Comparison of ENCODE assay signal across 21 cellular contexts in genomic region chr20:59250293-59250692, GRCh38. TPM values are rescaled to one million over a fixed set of nuclear protein-coding genes. Genes with fewer than 3 reads are reported as not detected.
A peak's percentile ranks its signal among the peaks of the same experiment; 100 is the strongest.
DNase-seq lines count a peak whose midpoint lies in the region; ATAC-seq, FAIRE-seq and TF ChIP-seq lines count a peak whose summit lies in the region.
"Had no signal": no experiment of that assay in that cellular context is flagged by ENCODE, and none has a peak within 500 bp of the region (broad histone marks: within the 10 kb centered on the region; RNA-seq: fewer than 3 reads in every experiment).

No MANE protein-coding gene starts in this region.

- peaks cover 2% of the 10 kb centered on the region for H3K9me3 Mint-ChIP-seq in CD8-positive, alpha-beta T cell
- H3K9me3 Mint-ChIP-seq in activated CD8-positive, alpha-beta T cell treated with anti-CD3 and anti-CD28 coated beads, Interleukin-2, amount 10 ng/mL, durations not matched to agents 7 days and 5 days (ENCODE audit: insufficient read depth), result peaks cover 30% of the 10 kb centered on the region

- no peaks in the 10 kb centered on the region for H3K4me1 ChIP-seq in HepG2 (ENCODE audit: insufficient read depth, low read length)
- no peaks in the 10 kb centered on the region for H3K4me1 ChIP-seq in right lobe of liver
- peaks cover 38% of the 10 kb centered on the region for H3K4me1 ChIP-seq in CD8-positive, alpha-beta T cell (ENCODE audit: insufficient read depth, low read length)
- H3K4me1 ChIP-seq: Caco-2 had no signal

- H3K79me2 ChIP-seq in HepG2 (ENCODE audit: insufficient read depth, low read length), result no peaks in the 10 kb centered on the region

- H3K27me3 Mint-ChIP-seq in CD8-positive, alpha-beta T cell (ENCODE audit: low read depth), result no peaks in the 10 kb centered on the region
- H3K27me3 Mint-ChIP-seq in T-helper 17 cell, result no peaks in the 10 kb centered on the region
- no peaks in the 10 kb centered on the region for H3K27me3 Mint-ChIP-seq in activated CD8-positive, alpha-beta T cell treated with anti-CD3 and anti-CD28 coated beads, Interleukin-2, amount 10 ng/mL, durations not matched to agents 7 days and 5 days (ENCODE audit: low read depth)

- TF ChIP-seq EP300 in HepG2 (IDR thresholded peaks at IDR 0.05; ENCODE audit: low read depth in 2 of 2, low read length in 2 of 2), result no peak
- no peak for TF ChIP-seq EP300 in HepG2 (CRISPR knock-in tag; IDR thresholded peaks at IDR 0.05; ENCODE audit: borderline replicate concordance)

- 20% methylated on average over 6 of the region's 6 CpGs for WGBS in HepG2 (ENCODE audit: low lambda C conversion rate)
- WGBS in right lobe of liver (ENCODE audit: insufficient coverage, low coverage, low lambda C conversion rate, missing lambda C conversion rate), result 70% methylated on average over 5 of the region's 6 CpGs

- FAIRE-seq in HepG2 (lab: Jason Lieb, UNC), result no peak
- FAIRE-seq: G401.6, GM12892, GM19239, H1 had no signal

- no peak for ATAC-seq in HepG2
- ATAC-seq in right lobe of liver, result no peak
- ATAC-seq in CD8-positive, alpha-beta T cell, result no peak
- no peak for ATAC-seq in T-helper 17 cell
- no peak for ATAC-seq in HG02759 (IDR thresholded peaks at IDR 0.05; ENCODE audit: unreplicated experiment)
- no peak for ATAC-seq in activated CD8-positive, alpha-beta T cell treated with anti-CD3 and anti-CD28 coated beads, Interleukin-2, amount 10 ng/mL, durations not matched to agents 7 days and 5 days

- H3K9me3 ChIP-seq in HepG2 (ENCODE audit: low read length), result no peaks in the 10 kb centered on the region
- H3K9me3 ChIP-seq in right lobe of liver, result no peaks in the 10 kb centered on the region
- no peaks in the 10 kb centered on the region for H3K9me3 ChIP-seq in CD8-positive, alpha-beta T cell (ENCODE audit: low read length)
- H3K9me3 ChIP-seq in T-helper 17 cell (ENCODE audit: control insufficient read depth, low read length, poor library complexity, severe bottlenecking), result no peaks in the 10 kb centered on the region
- H3K9me3 ChIP-seq: Caco-2 had no signal

- H3K4me3 ChIP-seq in HepG2 (replicated peaks in 1 of 3; ENCODE audit: insufficient read depth in 1 of 3, low read depth in 2 of 3, low read length in 3 of 3) (no peak overlapping the region), right lobe of liver (no peak overlapping the region)
- no peak overlapping the region for H3K4me3 ChIP-seq in CD8-positive, alpha-beta T cell (ENCODE audit: low read depth, low read length)
- H3K4me3 ChIP-seq: GM23248 had no signal

- H3K4me2 ChIP-seq in HepG2 (ENCODE audit: low read depth, low read length), result no peak overlapping the region

- H3K4me3 Mint-ChIP-seq in CD8-positive, alpha-beta T cell, result no peak overlapping the region
- H3K4me3 Mint-ChIP-seq in T-helper 17 cell, result no peak overlapping the region
- H3K4me3 Mint-ChIP-seq in activated CD8-positive, alpha-beta T cell treated with anti-CD3 and anti-CD28 coated beads, Interleukin-2, amount 10 ng/mL, durations not matched to agents 7 days and 5 days, result no peak overlapping the region

- no peak overlapping the region for H3K27ac ChIP-seq in HepG2 (ENCODE audit: extremely low read length, insufficient read depth, low read length)
- H3K27ac ChIP-seq in right lobe of liver, result no peak overlapping the region
- no peak overlapping the region for H3K27ac ChIP-seq in CD8-positive, alpha-beta T cell (ENCODE audit: low read depth, low read length)
- H3K27ac ChIP-seq: GM23248 had no signal

- no peak for TF ChIP-seq POLR2A in HepG2 (IDR thresholded peaks at IDR 0.05; ENCODE audit: insufficient read depth in 1 of 2, low read depth in 2 of 2, low read length in 2 of 2)
- no peak for TF ChIP-seq POLR2A in right lobe of liver (IDR thresholded peaks at IDR 0.05)

- BruUV-seq in HepG2 (replicated peaks; lab: Mats Ljungman, UMichigan), result no TSS peak

- no peak for TF ChIP-seq RAD21 in HepG2 (CRISPR knock-in tag; IDR thresholded peaks at IDR 0.05)

- intact Hi-C loops in HepG2 (cut with micrococcal nuclease; ENCODE audit: unreplicated experiment) (no loop called here), right lobe of liver (cut with DNase I) (no loop called here)
- intact Hi-C loops in CD8-positive, alpha-beta T cell (cut with DNase I, micrococcal nuclease), result loop anchor here (5.0 to 10.0 kb wide), 7 partner anchors 83 to 1895 kb away; partner anchors contain the start of genes RAB22A (in 1 of the 2), RAE1 (in 1 of the 2), RBM38 (in 1 of the 2) and STX16 (in 1 of the 2)

- no peaks in the 10 kb centered on the region for H4K20me1 ChIP-seq in HepG2 (ENCODE audit: insufficient read depth, low read length)

- H3K4me1 Mint-ChIP-seq in CD8-positive, alpha-beta T cell (ENCODE audit: low read depth), result peaks cover 55% of the 10 kb centered on the region
- H3K4me1 Mint-ChIP-seq in T-helper 17 cell, result peaks cover 35% of the 10 kb centered on the region
- peaks cover 58% of the 10 kb centered on the region for H3K4me1 Mint-ChIP-seq in activated CD8-positive, alpha-beta T cell treated with anti-CD3 and anti-CD28 coated beads, Interleukin-2, amount 10 ng/mL, durations not matched to agents 7 days and 5 days (ENCODE audit: low read depth)

- DNase-seq in HepG2 (ENCODE audit: low spot score) (no peak), right lobe of liver (no peak), T-helper 17 cell (no peak), SHP77 treated with DMSO at 0.1 percent for 48 hours (lab: John Stamatoyannopoulos, UW) (no peak)
- no peak for DNase-seq in CD8-positive, alpha-beta T cell
- DNase-seq in activated CD8-positive, alpha-beta T cell treated with anti-CD3 and anti-CD28 coated beads, Interleukin-2, amount 10 ng/mL, durations not matched to agents 7 days and 5 days, result no peak
- DNase-seq: 8988T, C1 segment of cervical spinal cord, Caco-2, DMS153, DND-41, GM23248, H7, HCEC 1CT had no signal

- CTCF ChIA-PET in HepG2 (lab: Yijun Ruan, JAX; ENCODE audit: low intra/inter-chr PET ratio, low total read pairs), result no interaction called here
- CTCF ChIA-PET in CD8-positive, alpha-beta T cell (lab: Charles Lee), result no interaction called here
- CTCF ChIA-PET in activated CD8-positive, alpha-beta T cell treated with anti-CD3 and anti-CD28 coated beads, Interleukin-2, amount 10 ng/mL, durations not matched to agents 7 days and 5 days (lab: Charles Lee), result interaction anchor here (0.7 kb wide), 2 partner anchors 162 to 583 kb away, joined by 3 read pairs; no protein-coding TSS in a partner anchor

- H3K27me3 ChIP-seq in HepG2 (ENCODE audit: control insufficient read depth in 1 of 2, insufficient read depth in 2 of 2, low read length in 2 of 2) (peaks cover 0 to 56% of the 10 kb centered on the region in 2 experiments; a peak in 4 of 5 replicates), right lobe of liver (peaks cover 0 to 9% of the 10 kb centered on the region in 2 donors)
- no peaks in the 10 kb centered on the region for H3K27me3 ChIP-seq in CD8-positive, alpha-beta T cell (ENCODE audit: insufficient read depth, low read length)

- POLR2A ChIA-PET in HepG2 (lab: Yijun Ruan, JAX), result no interaction called here
- POLR2A ChIA-PET in CD8-positive, alpha-beta T cell (lab: Charles Lee), result no interaction called here
- POLR2A ChIA-PET in activated CD8-positive, alpha-beta T cell treated with anti-CD3 and anti-CD28 coated beads, Interleukin-2, amount 10 ng/mL, durations not matched to agents 7 days and 5 days (lab: Charles Lee), result interaction anchor here (0.7 kb wide), 1 partner anchor 1850 kb away, joined by 3 read pairs; no protein-coding TSS in a partner anchor

- no peak overlapping the region for H2AFZ ChIP-seq in HepG2 (ENCODE audit: low read length)
- H2AFZ ChIP-seq: GM23248 had no signal

- H3K9ac ChIP-seq in HepG2 (ENCODE audit: insufficient read depth, low read depth, low read length), result no peak overlapping the region
- H3K9ac ChIP-seq: GM23248 had no signal

- no peaks in the 10 kb centered on the region for H3K36me3 ChIP-seq in HepG2 (replicated peaks in 1 of 2; ENCODE audit: control insufficient read depth in 1 of 2, insufficient read depth in 2 of 2, low read length in 2 of 2)
- H3K36me3 ChIP-seq in right lobe of liver, result no peaks in the 10 kb centered on the region
- peaks cover 10% of the 10 kb centered on the region for H3K36me3 ChIP-seq in CD8-positive, alpha-beta T cell (ENCODE audit: insufficient read depth, low read length)

- TF ChIP-seq CTCF in HepG2 (CRISPR knock-in tag; IDR thresholded peaks at IDR 0.05) (no peak), right lobe of liver (IDR thresholded peaks at IDR 0.05) (no peak)
- no peak for TF ChIP-seq CTCF in CD8-positive, alpha-beta T cell (IDR thresholded peaks at IDR 0.05)

- H3K27ac Mint-ChIP-seq in CD8-positive, alpha-beta T cell, result peak overlapping the region; percentile 82
- peak overlapping the region; percentile 0 for H3K27ac Mint-ChIP-seq in T-helper 17 cell
- H3K27ac Mint-ChIP-seq in activated CD8-positive, alpha-beta T cell treated with anti-CD3 and anti-CD28 coated beads, Interleukin-2, amount 10 ng/mL, durations not matched to agents 7 days and 5 days, result no peak overlapping the region

- in situ Hi-C loops in HepG2 (cut with HindIII; ENCODE audit: extremely low pct_ligation_motif_present, low pct_unique_long_range_greater_than_20kb), result no loop called here

- H3K36me3 Mint-ChIP-seq in CD8-positive, alpha-beta T cell, result peaks cover 78% of the 10 kb centered on the region
- H3K36me3 Mint-ChIP-seq in T-helper 17 cell (ENCODE audit: low read depth), result peaks cover 3% of the 10 kb centered on the region
- peaks cover 75% of the 10 kb centered on the region for H3K36me3 Mint-ChIP-seq in activated CD8-positive, alpha-beta T cell treated with anti-CD3 and anti-CD28 coated beads, Interleukin-2, amount 10 ng/mL, durations not matched to agents 7 days and 5 days (ENCODE audit: low read depth)

RNA-seq across cellular contexts. Expression of gene EDN3, which starts 50.1 kb away (rescaled TPM):
- total RNA-seq in HepG2 (2016; rRNA removed; fragmentation: Illumina TruSeq; extraction: Trizol) (not detected in 2 replicates), right lobe of liver (not detected), T-helper 17 cell (1 to 10 TPM in 1 of 2 donors, under 1 TPM in 1; 0.92 to 1.0 TPM)
- not detected in 2 replicates for total RNA-seq in HepG2 (2016; cell fraction: cytosol; rRNA removed; fragmentation: Illumina TruSeq; extraction: Trizol; ENCODE audit: low read depth)
- total RNA-seq in HepG2 (2016; cell fraction: insoluble cytoplasmic fraction; rRNA removed; fragmentation: Illumina TruSeq; extraction: Trizol), result not detected in 2 replicates
- not detected in 2 replicates for total RNA-seq in HepG2 (2016; cell fraction: membrane; rRNA removed; fragmentation: Illumina TruSeq; extraction: Trizol)
- total RNA-seq in HepG2 (2016; cell fraction: nucleus; rRNA removed; fragmentation: Illumina TruSeq; extraction: Trizol), result not detected in 2 replicates
- polyA plus RNA-seq in HepG2 (2011; rRNA removed), result not detected in 2 replicates
- polyA plus RNA-seq in HepG2 (2011; cell fraction: cytosol; rRNA removed), result not detected in 2 replicates
- polyA plus RNA-seq in HepG2 (2011; cell fraction: nucleus; rRNA removed), result not detected in 2 replicates
- not detected in 2 replicates for polyA plus RNA-seq in HepG2 (2012)
- polyA plus RNA-seq in HepG2 (2016; cell fraction: cytosol; fragmentation: Illumina TruSeq; extraction: Trizol; ENCODE audit: low read depth), result not detected in 2 replicates
- polyA plus RNA-seq in HepG2 (2016; cell fraction: insoluble cytoplasmic fraction; fragmentation: Illumina TruSeq; extraction: Trizol; ENCODE audit: low read depth), result not detected in 2 replicates
- not detected in 2 replicates for polyA plus RNA-seq in HepG2 (2016; cell fraction: membrane; fragmentation: Illumina TruSeq; extraction: Trizol; ENCODE audit: low read depth)
- polyA plus RNA-seq in HepG2 (2016; cell fraction: nucleus; fragmentation: Illumina TruSeq; extraction: Trizol; ENCODE audit: insufficient read depth, low read depth), result not detected in 2 replicates
- not detected in 2 replicates for polyA minus RNA-seq in HepG2 (2011; rRNA and poly(A)+ RNA removed; ENCODE audit: low replicate concordance)
- polyA minus RNA-seq in HepG2 (2011; cell fraction: cytosol; rRNA and poly(A)+ RNA removed), result not detected in 2 replicates
- not detected in 2 replicates for polyA minus RNA-seq in HepG2 (2011; cell fraction: nucleus; rRNA and poly(A)+ RNA removed)
- total RNA-seq in CD8-positive, alpha-beta T cell, result under 1 TPM in 1 of 2 experiments, not detected in 1; 0.14 TPM
- total RNA-seq in activated CD8-positive, alpha-beta T cell treated with anti-CD3 and anti-CD28 coated beads, Interleukin-2, amount 10 ng/mL, durations not matched to agents 7 days and 5 days, result not detected
- total RNA-seq: A673, GM23248, H7 had no signal
- polyA plus RNA-seq: BJ, GM23248 had no signal

Comparison
In these comparisons a context has a peak if more than half of its experiments do, and no peak if none do; other contexts are left out.
1. intact Hi-C loops: an anchor here in CD8-positive, alpha-beta T cell (5.0 to 10.0 kb wide); none called in HepG2 and right lobe of liver.